ENCODE assay signal across 6 cellular contexts in the genomic region with DNA sequence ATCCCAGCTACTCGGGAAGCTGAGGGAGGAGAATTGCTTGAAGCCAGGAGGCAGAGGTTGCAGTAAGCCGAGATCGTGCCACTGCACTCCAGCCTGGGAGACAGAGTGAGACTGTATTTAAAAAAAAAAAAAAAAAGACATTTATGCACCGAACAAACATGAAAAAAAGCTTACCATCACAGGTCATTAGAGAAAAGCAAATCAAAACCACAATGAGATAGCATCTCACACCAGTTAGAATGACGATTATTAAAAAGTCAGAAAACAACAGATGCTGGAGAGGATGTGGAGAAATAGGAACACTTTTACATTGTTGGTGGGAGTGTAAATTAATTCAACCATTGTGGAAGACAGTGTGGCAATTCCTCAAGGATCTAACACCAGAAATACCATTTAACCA. TPM values are rescaled to one million over a fixed set of nuclear protein-coding genes. Genes with fewer than 3 reads are reported as not detected.
"Had no signal": no experiment of that assay in that cellular context is flagged by ENCODE, and none has a peak within 500 bp of the region (broad histone marks: within the 10 kb centered on the region; RNA-seq: fewer than 3 reads in every experiment).

No MANE protein-coding gene starts in this region.

RNA-seq across cellular contexts. Expression of gene SLFN12L, which starts 19.0 kb away (rescaled TPM):
- total RNA-seq: cardiac muscle cell, NCI-H460, PC-9, SK-MEL-5 had no signal

RNA-seq across cellular contexts. Expression of gene SLFN14, which starts 42.2 kb away (rescaled TPM):
- total RNA-seq: activated CD4-positive, alpha-beta T cell treated with anti-CD3 and anti-CD28 coated beads for 36 hours; NCI-H460; PC-9; SK-MEL-5; T-helper 2 cell treated with Interferon-gamma antibody and Interleukin-4, amounts not matched to agents 100 ng/mL and 5 ng/mL, for 36 hours had no signal
